ENCODE assay signal across 1 cellular context in genomic region chr11:94649925-94650623, GRCh38.
A peak's percentile ranks its signal among the peaks of the same experiment; 100 is the strongest.
TF ChIP-seq lines count a peak whose summit lies in the region.

No MANE protein-coding gene starts in this region.

TF ChIP-seq in H1, 55 proteins besides CTCF, POLR2A, EP300 and RAD21:
- no peak for TF ChIP-seq CBX5 (IDR thresholded peaks at IDR 0.05; ENCODE audit: low read depth, low read length)
- TF ChIP-seq BACH1 (IDR thresholded peaks at IDR 0.05; ENCODE audit: low read length) = no peak
- TF ChIP-seq SP2 (IDR thresholded peaks at IDR 0.05; ENCODE audit: low read length) = no peak
- 0 out of 2 replicates have a peak, but pooled peaks have one; percentile 14 for TF ChIP-seq CHD1 (IDR thresholded peaks at IDR 0.05; ENCODE audit: low read depth, low read length)
- peak; percentile 92 for TF ChIP-seq NANOG (IDR thresholded peaks at IDR 0.05; ENCODE audit: insufficient read depth, low read depth, low read length, poor library complexity, severe bottlenecking)
- no peak for TF ChIP-seq RNF2 (IDR thresholded peaks at IDR 0.05; ENCODE audit: borderline replicate concordance, low read depth, low read length, missing control alignments, poor library complexity, severe bottlenecking)
- TF ChIP-seq TBP (IDR thresholded peaks at IDR 0.05; ENCODE audit: low read depth, low read length) = peak; percentile 42; the same call in 1 of the 2 replicates
- peak; percentile 80 for TF ChIP-seq CHD7 (IDR thresholded peaks at IDR 0.05; ENCODE audit: insufficient replicate concordance, low read length)
- no peak for TF ChIP-seq YY1 (IDR thresholded peaks at IDR 0.05; ENCODE audit: low read depth, low read length)
- TF ChIP-seq SIN3A (conservative IDR thresholded peaks at IDR 0.05 in 1 of 2, IDR thresholded peaks at IDR 0.05 in 1 of 2; ENCODE audit: low read depth in 1 of 2, low read length in 2 of 2) = peak in 1 of 2 experiments; percentile 51; a peak in 1 of 4 replicates
- TF ChIP-seq ATF3 (IDR thresholded peaks at IDR 0.05; ENCODE audit: insufficient read depth, low read depth, low read length) = no peak
- TF ChIP-seq SRF (IDR thresholded peaks at IDR 0.05; ENCODE audit: low read depth, low read length) = no peak
- no peak for TF ChIP-seq BRCA1 (IDR thresholded peaks at IDR 0.05; ENCODE audit: low read depth, low read length)
- TF ChIP-seq PHF8 (conservative IDR thresholded peaks at IDR 0.05; ENCODE audit: low read depth, low read length) = no peak
- TF ChIP-seq EZH2 (IDR thresholded peaks at IDR 0.05; ENCODE audit: low read depth, low read length, severe bottlenecking) = no peak
- no peak for TF ChIP-seq RFX5 (IDR thresholded peaks at IDR 0.05; ENCODE audit: borderline replicate concordance, low read depth, low read length)
- no peak for TF ChIP-seq SIRT6 (IDR thresholded peaks at IDR 0.05; ENCODE audit: low read length)
- TF ChIP-seq FOSL1 (IDR thresholded peaks at IDR 0.05; ENCODE audit: insufficient read depth, low read depth, low read length) = no peak
- no peak for TF ChIP-seq MAX (IDR thresholded peaks at IDR 0.05)
- TF ChIP-seq ASH2L (IDR thresholded peaks at IDR 0.05; ENCODE audit: low read length) = no peak
- TF ChIP-seq KDM4A (IDR thresholded peaks at IDR 0.05; ENCODE audit: low read depth, low read length, severe bottlenecking) = no peak
- no peak for TF ChIP-seq CEBPB (IDR thresholded peaks at IDR 0.05; ENCODE audit: low read depth, low read length)
- no peak for TF ChIP-seq SAP30 (IDR thresholded peaks at IDR 0.05; ENCODE audit: insufficient read depth, insufficient replicate concordance, low read length)
- peak in 1 of 2 experiments; percentile 24; a peak in 1 of 4 replicates for TF ChIP-seq HDAC2 (IDR thresholded peaks at IDR 0.05; ENCODE audit: borderline replicate concordance in 1 of 2, low read depth in 2 of 2, low read length in 2 of 2)
- TF ChIP-seq SIX5 (IDR thresholded peaks at IDR 0.05; ENCODE audit: low read depth, low read length) = no peak
- TF ChIP-seq ZNF274 (IDR thresholded peaks at IDR 0.05; ENCODE audit: borderline replicate concordance, extremely low read depth, low read length) = no peak
- no peak for TF ChIP-seq GTF2F1 (IDR thresholded peaks at IDR 0.05; ENCODE audit: borderline replicate concordance, low read depth, low read length)
- peak; percentile 35; the same call in 1 of the 2 replicates for TF ChIP-seq POU5F1 (IDR thresholded peaks at IDR 0.05; ENCODE audit: low read depth, low read length)
- no peak for TF ChIP-seq CTBP2 (IDR thresholded peaks at IDR 0.05; ENCODE audit: borderline replicate concordance, insufficient read depth, insufficient read length, low read length)
- no peak for TF ChIP-seq CBX8 (IDR thresholded peaks at IDR 0.05; ENCODE audit: borderline replicate concordance, low read depth, low read length)
- TF ChIP-seq TEAD4 (IDR thresholded peaks at IDR 0.05; ENCODE audit: low read depth, low read length) = peak; percentile 97
- TF ChIP-seq TAF1 (IDR thresholded peaks at IDR 0.05; ENCODE audit: low read depth, low read length) = no peak
- TF ChIP-seq SP4 (IDR thresholded peaks at IDR 0.05; ENCODE audit: low read length) = no peak
- no peak for TF ChIP-seq CREB1 (IDR thresholded peaks at IDR 0.05)
- no peak for TF ChIP-seq GABPA (IDR thresholded peaks at IDR 0.05; ENCODE audit: borderline replicate concordance, insufficient read depth, low read length)
- no peak for TF ChIP-seq E2F6 (IDR thresholded peaks at IDR 0.05)
- TF ChIP-seq USF2 (IDR thresholded peaks at IDR 0.05; ENCODE audit: low read length) = no peak
- no peak for TF ChIP-seq KDM1A (IDR thresholded peaks at IDR 0.05; ENCODE audit: borderline replicate concordance, low read length)
- peak; percentile 85 for TF ChIP-seq SP1 (IDR thresholded peaks at IDR 0.05; ENCODE audit: low read depth, low read length)
- TF ChIP-seq JUN (IDR thresholded peaks at IDR 0.05; ENCODE audit: low read depth, low read length) = no peak
- no peak for TF ChIP-seq EGR1 (IDR thresholded peaks at IDR 0.05; ENCODE audit: borderline replicate concordance, low read depth, low read length)
- peak; percentile 13 for TF ChIP-seq TAF7 (optimal IDR thresholded peaks at IDR 0.05; ENCODE audit: borderline replicate concordance, low read depth, low read length)
- no peak for TF ChIP-seq KDM5A (IDR thresholded peaks at IDR 0.05; ENCODE audit: low read length)
- 0 out of 2 replicates have a peak, but pooled peaks have one; percentile 13 for TF ChIP-seq CHD2 (IDR thresholded peaks at IDR 0.05; ENCODE audit: low read length)
- no peak for TF ChIP-seq RBBP5 (IDR thresholded peaks at IDR 0.05; ENCODE audit: borderline replicate concordance, low read depth, low read length)
- no peak for TF ChIP-seq ATF2 (IDR thresholded peaks at IDR 0.05; ENCODE audit: low read length)
- no peak for TF ChIP-seq NRF1 (IDR thresholded peaks at IDR 0.05; ENCODE audit: low read depth, low read length)
- TF ChIP-seq HDAC6 (IDR thresholded peaks at IDR 0.05; ENCODE audit: low read depth, low read length) = no peak
- TF ChIP-seq TCF12 (IDR thresholded peaks at IDR 0.05; ENCODE audit: low read depth, low read length) = 0 out of 2 replicates have a peak, but pooled peaks have one; percentile 31
- TF ChIP-seq BCL11A (IDR thresholded peaks at IDR 0.05; ENCODE audit: low read depth in 2 of 2, low read length in 2 of 2) = no peak
- TF ChIP-seq MAFK (IDR thresholded peaks at IDR 0.05; ENCODE audit: low read depth, low read length) = no peak
- TF ChIP-seq JUND (IDR thresholded peaks at IDR 0.05; ENCODE audit: low read length) = no peak
- TF ChIP-seq POLR2AphosphoS5 (IDR thresholded peaks at IDR 0.05; ENCODE audit: low read depth, low read length) = peak; percentile 43; the same call in 1 of the 2 replicates
- TF ChIP-seq RXRA (IDR thresholded peaks at IDR 0.05; ENCODE audit: insufficient read depth, low read depth, low read length) = no peak
- TF ChIP-seq SUZ12 (IDR thresholded peaks at IDR 0.05; ENCODE audit: low read length) = no peak
TF ChIP-seq in H1: peak in this region for 13.
